In genomic region chr6:830667-831327, GRCh38 we compare ENCODE assay signal across 1 cellular context.
TF ChIP-seq lines count a peak whose summit lies in the region.

No MANE protein-coding gene starts in this region.

TF ChIP-seq in H1, 55 proteins besides CTCF, POLR2A, EP300 and RAD21:
- TF ChIP-seq TCF12 (IDR thresholded peaks at IDR 0.05; ENCODE audit: low read depth, low read length) = no peak
- no peak for TF ChIP-seq FOSL1 (IDR thresholded peaks at IDR 0.05; ENCODE audit: insufficient read depth, low read depth, low read length)
- no peak for TF ChIP-seq KDM5A (IDR thresholded peaks at IDR 0.05; ENCODE audit: low read length)
- TF ChIP-seq NANOG (IDR thresholded peaks at IDR 0.05; ENCODE audit: insufficient read depth, low read depth, low read length, poor library complexity, severe bottlenecking) = no peak
- TF ChIP-seq CBX5 (IDR thresholded peaks at IDR 0.05; ENCODE audit: low read depth, low read length) = no peak
- TF ChIP-seq GTF2F1 (IDR thresholded peaks at IDR 0.05; ENCODE audit: borderline replicate concordance, low read depth, low read length) = no peak
- no peak for TF ChIP-seq PHF8 (conservative IDR thresholded peaks at IDR 0.05; ENCODE audit: low read depth, low read length)
- TF ChIP-seq HDAC6 (IDR thresholded peaks at IDR 0.05; ENCODE audit: low read depth, low read length) = no peak
- TF ChIP-seq TEAD4 (IDR thresholded peaks at IDR 0.05; ENCODE audit: low read depth, low read length) = no peak
- TF ChIP-seq EGR1 (IDR thresholded peaks at IDR 0.05; ENCODE audit: borderline replicate concordance, low read depth, low read length) = no peak
- TF ChIP-seq SRF (IDR thresholded peaks at IDR 0.05; ENCODE audit: low read depth, low read length) = no peak
- TF ChIP-seq SP4 (IDR thresholded peaks at IDR 0.05; ENCODE audit: low read length) = no peak
- no peak for TF ChIP-seq SUZ12 (IDR thresholded peaks at IDR 0.05; ENCODE audit: low read length)
- no peak for TF ChIP-seq CTBP2 (IDR thresholded peaks at IDR 0.05; ENCODE audit: borderline replicate concordance, insufficient read depth, insufficient read length, low read length)
- no peak for TF ChIP-seq TBP (IDR thresholded peaks at IDR 0.05; ENCODE audit: low read depth, low read length)
- TF ChIP-seq SIRT6 (IDR thresholded peaks at IDR 0.05; ENCODE audit: low read length) = no peak
- no peak for TF ChIP-seq CREB1 (IDR thresholded peaks at IDR 0.05)
- TF ChIP-seq GABPA (IDR thresholded peaks at IDR 0.05; ENCODE audit: borderline replicate concordance, insufficient read depth, low read length) = no peak
